ENCODE assay signal across 1 cellular context in genomic region chr5:172238334-172238733, GRCh38.
TF ChIP-seq lines count a peak whose summit lies in the region.

No MANE protein-coding gene starts in this region.

TF ChIP-seq in HepG2, 621 proteins besides CTCF, POLR2A, EP300 and RAD21:
- TF ChIP-seq ZBTB49 (CRISPR knock-in tag; IDR thresholded peaks at IDR 0.05; ENCODE audit: borderline replicate concordance) (no peak), ZNF556 (CRISPR knock-in tag; IDR thresholded peaks at IDR 0.05; ENCODE audit: borderline replicate concordance) (no peak), ATAD3A (CRISPR knock-in tag; IDR thresholded peaks at IDR 0.05) (no peak)
- TF ChIP-seq, protein P1, sequence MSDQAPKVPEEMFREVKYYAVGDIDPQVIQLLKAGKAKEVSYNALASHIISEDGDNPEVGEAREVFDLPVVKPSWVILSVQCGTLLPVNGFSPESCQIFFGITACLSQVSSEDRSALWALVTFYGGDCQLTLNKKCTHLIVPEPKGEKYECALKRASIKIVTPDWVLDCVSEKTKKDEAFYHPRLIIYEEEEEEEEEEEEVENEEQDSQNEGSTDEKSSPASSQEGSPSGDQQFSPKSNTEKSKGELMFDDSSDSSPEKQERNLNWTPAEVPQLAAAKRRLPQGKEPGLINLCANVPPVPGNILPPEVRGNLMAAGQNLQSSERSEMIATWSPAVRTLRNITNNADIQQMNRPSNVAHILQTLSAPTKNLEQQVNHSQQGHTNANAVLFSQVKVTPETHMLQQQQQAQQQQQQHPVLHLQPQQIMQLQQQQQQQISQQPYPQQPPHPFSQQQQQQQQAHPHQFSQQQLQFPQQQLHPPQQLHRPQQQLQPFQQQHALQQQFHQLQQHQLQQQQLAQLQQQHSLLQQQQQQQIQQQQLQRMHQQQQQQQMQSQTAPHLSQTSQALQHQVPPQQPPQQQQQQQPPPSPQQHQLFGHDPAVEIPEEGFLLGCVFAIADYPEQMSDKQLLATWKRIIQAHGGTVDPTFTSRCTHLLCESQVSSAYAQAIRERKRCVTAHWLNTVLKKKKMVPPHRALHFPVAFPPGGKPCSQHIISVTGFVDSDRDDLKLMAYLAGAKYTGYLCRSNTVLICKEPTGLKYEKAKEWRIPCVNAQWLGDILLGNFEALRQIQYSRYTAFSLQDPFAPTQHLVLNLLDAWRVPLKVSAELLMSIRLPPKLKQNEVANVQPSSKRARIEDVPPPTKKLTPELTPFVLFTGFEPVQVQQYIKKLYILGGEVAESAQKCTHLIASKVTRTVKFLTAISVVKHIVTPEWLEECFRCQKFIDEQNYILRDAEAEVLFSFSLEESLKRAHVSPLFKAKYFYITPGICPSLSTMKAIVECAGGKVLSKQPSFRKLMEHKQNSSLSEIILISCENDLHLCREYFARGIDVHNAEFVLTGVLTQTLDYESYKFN (CRISPR knock-in tag; conservative IDR thresholded peaks at IDR 0.05), result no peak
- TF ChIP-seq, protein P2, sequence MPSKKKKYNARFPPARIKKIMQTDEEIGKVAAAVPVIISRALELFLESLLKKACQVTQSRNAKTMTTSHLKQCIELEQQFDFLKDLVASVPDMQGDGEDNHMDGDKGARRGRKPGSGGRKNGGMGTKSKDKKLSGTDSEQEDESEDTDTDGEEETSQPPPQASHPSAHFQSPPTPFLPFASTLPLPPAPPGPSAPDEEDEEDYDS (CRISPR knock-in tag; IDR thresholded peaks at IDR 0.05), result no peak
- TF ChIP-seq, protein P3, sequence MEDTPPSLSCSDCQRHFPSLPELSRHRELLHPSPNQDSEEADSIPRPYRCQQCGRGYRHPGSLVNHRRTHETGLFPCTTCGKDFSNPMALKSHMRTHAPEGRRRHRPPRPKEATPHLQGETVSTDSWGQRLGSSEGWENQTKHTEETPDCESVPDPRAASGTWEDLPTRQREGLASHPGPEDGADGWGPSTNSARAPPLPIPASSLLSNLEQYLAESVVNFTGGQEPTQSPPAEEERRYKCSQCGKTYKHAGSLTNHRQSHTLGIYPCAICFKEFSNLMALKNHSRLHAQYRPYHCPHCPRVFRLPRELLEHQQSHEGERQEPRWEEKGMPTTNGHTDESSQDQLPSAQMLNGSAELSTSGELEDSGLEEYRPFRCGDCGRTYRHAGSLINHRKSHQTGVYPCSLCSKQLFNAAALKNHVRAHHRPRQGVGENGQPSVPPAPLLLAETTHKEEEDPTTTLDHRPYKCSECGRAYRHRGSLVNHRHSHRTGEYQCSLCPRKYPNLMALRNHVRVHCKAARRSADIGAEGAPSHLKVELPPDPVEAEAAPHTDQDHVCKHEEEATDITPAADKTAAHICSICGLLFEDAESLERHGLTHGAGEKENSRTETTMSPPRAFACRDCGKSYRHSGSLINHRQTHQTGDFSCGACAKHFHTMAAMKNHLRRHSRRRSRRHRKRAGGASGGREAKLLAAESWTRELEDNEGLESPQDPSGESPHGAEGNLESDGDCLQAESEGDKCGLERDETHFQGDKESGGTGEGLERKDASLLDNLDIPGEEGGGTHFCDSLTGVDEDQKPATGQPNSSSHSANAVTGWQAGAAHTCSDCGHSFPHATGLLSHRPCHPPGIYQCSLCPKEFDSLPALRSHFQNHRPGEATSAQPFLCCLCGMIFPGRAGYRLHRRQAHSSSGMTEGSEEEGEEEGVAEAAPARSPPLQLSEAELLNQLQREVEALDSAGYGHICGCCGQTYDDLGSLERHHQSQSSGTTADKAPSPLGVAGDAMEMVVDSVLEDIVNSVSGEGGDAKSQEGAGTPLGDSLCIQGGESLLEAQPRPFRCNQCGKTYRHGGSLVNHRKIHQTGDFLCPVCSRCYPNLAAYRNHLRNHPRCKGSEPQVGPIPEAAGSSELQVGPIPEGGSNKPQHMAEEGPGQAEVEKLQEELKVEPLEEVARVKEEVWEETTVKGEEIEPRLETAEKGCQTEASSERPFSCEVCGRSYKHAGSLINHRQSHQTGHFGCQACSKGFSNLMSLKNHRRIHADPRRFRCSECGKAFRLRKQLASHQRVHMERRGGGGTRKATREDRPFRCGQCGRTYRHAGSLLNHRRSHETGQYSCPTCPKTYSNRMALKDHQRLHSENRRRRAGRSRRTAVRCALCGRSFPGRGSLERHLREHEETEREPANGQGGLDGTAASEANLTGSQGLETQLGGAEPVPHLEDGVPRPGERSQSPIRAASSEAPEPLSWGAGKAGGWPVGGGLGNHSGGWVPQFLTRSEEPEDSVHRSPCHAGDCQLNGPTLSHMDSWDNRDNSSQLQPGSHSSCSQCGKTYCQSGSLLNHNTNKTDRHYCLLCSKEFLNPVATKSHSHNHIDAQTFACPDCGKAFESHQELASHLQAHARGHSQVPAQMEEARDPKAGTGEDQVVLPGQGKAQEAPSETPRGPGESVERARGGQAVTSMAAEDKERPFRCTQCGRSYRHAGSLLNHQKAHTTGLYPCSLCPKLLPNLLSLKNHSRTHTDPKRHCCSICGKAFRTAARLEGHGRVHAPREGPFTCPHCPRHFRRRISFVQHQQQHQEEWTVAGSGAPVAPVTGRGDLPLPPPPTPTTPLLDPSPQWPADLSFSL (CRISPR knock-in tag; IDR thresholded peaks at IDR 0.05), result no peak
